Comparison of ENCODE assay signal across 9 cellular contexts in genomic region chr7:129613016-129613337, GRCh38. TPM values are rescaled to one million over a fixed set of nuclear protein-coding genes. Genes with fewer than 3 reads are reported as not detected.
DNase-seq lines count a peak whose midpoint lies in the region; ATAC-seq and TF ChIP-seq lines count a peak whose summit lies in the region.
"Had no signal": no experiment of that assay in that cellular context is flagged by ENCODE, and none has a peak within 500 bp of the region (broad histone marks: within the 10 kb centered on the region; RNA-seq: fewer than 3 reads in every experiment).

No MANE protein-coding gene starts in this region.

- H3K4me1 ChIP-seq in Karpas-422 (ENCODE audit: low read length): peaks cover 61% of the 10 kb centered on the region
- peaks cover 33 to 51% of the 10 kb centered on the region in 2 donors for H3K4me1 ChIP-seq in naive thymus-derived CD4-positive, alpha-beta T cell (ENCODE audit: control insufficient read depth in 2 of 2, insufficient read depth in 2 of 2, low read length in 2 of 2)

- no peak for ATAC-seq in naive thymus-derived CD4-positive, alpha-beta T cell
- ATAC-seq in GM19023 (IDR thresholded peaks at IDR 0.05; ENCODE audit: unreplicated experiment): no peak

- peak overlapping the region; percentile 87 to 98 (median 94) for H3K4me3 Mint-ChIP-seq in naive thymus-derived CD4-positive, alpha-beta T cell

- intact Hi-C loops in naive thymus-derived CD4-positive, alpha-beta T cell (cut with micrococcal nuclease): loop anchor here (2.0 to 5.0 kb wide), 5 partner anchors 589 to 1961 kb away; partner anchors contain the start of genes CALU (in 1 of the 2), CEP41 (in 1 of the 2), SND1 (in 1 of the 2) and SSMEM1 (in 1 of the 2)

- CTCF ChIA-PET in naive thymus-derived CD4-positive, alpha-beta T cell (lab: Charles Lee): interaction anchor here (0.6 to 1.1 kb wide), 3 partner anchors 22 to 230 kb away, joined by 3 read pairs; no protein-coding TSS in a partner anchor

- no peak overlapping the region for H2AFZ ChIP-seq in Karpas-422 (ENCODE audit: low read length)

- no peak for TF ChIP-seq CTCF in AG09309 (IDR thresholded peaks at IDR 0.05; ENCODE audit: control insufficient read depth, insufficient read depth, low read depth, low read length, missing control alignments)
- TF ChIP-seq CTCF in choroid plexus epithelial cell (conservative IDR thresholded peaks at IDR 0.05; ENCODE audit: low read depth, low read length): no peak

- H3K4me3 ChIP-seq in AG09309 (ENCODE audit: control insufficient read depth, low read depth, low read length): peak overlapping the region; percentile 86
- peak overlapping the region; percentile 86 for H3K4me3 ChIP-seq in Karpas-422 (ENCODE audit: low read length)
- peak overlapping the region; percentile 88 for H3K4me3 ChIP-seq in choroid plexus epithelial cell (ENCODE audit: low read depth, low read length)
- H3K4me3 ChIP-seq in naive thymus-derived CD4-positive, alpha-beta T cell (ENCODE audit: low read length): peak overlapping the region; percentile 77

- H3K4me1 Mint-ChIP-seq in naive thymus-derived CD4-positive, alpha-beta T cell: peaks cover 44 to 83% (median 70%) of the 10 kb centered on the region in 7 donors

- peak overlapping the region; percentile 94 for H3K9ac ChIP-seq in Karpas-422 (ENCODE audit: low read length)

- H3K9me3 Mint-ChIP-seq in naive thymus-derived CD4-positive, alpha-beta T cell: peaks cover 0 to 2% (median 0%) of the 10 kb centered on the region in 11 donors

- peaks cover 18% of the 10 kb centered on the region for H4K20me1 ChIP-seq in Karpas-422 (ENCODE audit: insufficient read depth, low read depth, low read length)

- H3K79me2 ChIP-seq in Karpas-422 (ENCODE audit: low read length): peaks cover 75% of the 10 kb centered on the region

- peak overlapping the region; percentile 93 for H3K4me2 ChIP-seq in Karpas-422 (ENCODE audit: low read depth, low read length, poor library complexity, severe bottlenecking)

- H3K27me3 Mint-ChIP-seq in naive thymus-derived CD4-positive, alpha-beta T cell: no peaks in the 10 kb centered on the region

- no peaks in the 10 kb centered on the region for H3K9me3 ChIP-seq in Karpas-422 (ENCODE audit: low read length)
- H3K9me3 ChIP-seq in naive thymus-derived CD4-positive, alpha-beta T cell (ENCODE audit: control insufficient read depth in 2 of 3, low read length in 3 of 3): no peaks in the 10 kb centered on the region

- POLR2A ChIA-PET in naive thymus-derived CD4-positive, alpha-beta T cell (lab: Charles Lee): interaction anchor here (0.6 to 2.3 kb wide), 5 partner anchors 7 to 592 kb away, joined by 4 to 12 read pairs (median 4); partner anchors contain the start of genes TMEM209 and TNPO3

- DNase-seq in AG09309 (ENCODE audit: low read depth): no peak
- DNase-seq in Karpas-422: no peak
- DNase-seq in choroid plexus epithelial cell (ENCODE audit: low read depth): no peak
- no peak for DNase-seq in naive thymus-derived CD4-positive, alpha-beta T cell
- no peak for DNase-seq in NCI-H524 treated with DMSO at 0.1 percent for 48 hours (lab: John Stamatoyannopoulos, UW)
- DNase-seq in cerebellar cortex (ENCODE audit: low spot score): no peak
- no peak for DNase-seq in midbrain (lab: John Stamatoyannopoulos, UW)
- DNase-seq: KG1 had no signal

- H3K36me3 ChIP-seq in Karpas-422 (ENCODE audit: insufficient read depth, low read length): peaks cover 17% of the 10 kb centered on the region
- peaks cover 0 to 15% (median 0%) of the 10 kb centered on the region in 3 experiments for H3K36me3 ChIP-seq in naive thymus-derived CD4-positive, alpha-beta T cell (ENCODE audit: control insufficient read depth in 2 of 3, insufficient read depth in 3 of 3, low read length in 3 of 3)

- H3K27ac Mint-ChIP-seq in naive thymus-derived CD4-positive, alpha-beta T cell: peak overlapping the region; percentile 87 to 98 (median 92)

- H3K27me3 ChIP-seq in Karpas-422 (ENCODE audit: low read length): no peaks in the 10 kb centered on the region
- H3K27me3 ChIP-seq in naive thymus-derived CD4-positive, alpha-beta T cell (ENCODE audit: control insufficient read depth in 2 of 2, insufficient read depth in 2 of 2, low read length in 2 of 2): no peaks in the 10 kb centered on the region

- H3K36me3 Mint-ChIP-seq in naive thymus-derived CD4-positive, alpha-beta T cell: peaks cover 0 to 15% (median 6%) of the 10 kb centered on the region in 5 donors

- 0 out of 2 replicates have a peak overlapping the region, but pooled peaks have one; percentile 54 for H3K27ac ChIP-seq in Karpas-422 (ENCODE audit: low read length)
- H3K27ac ChIP-seq in naive thymus-derived CD4-positive, alpha-beta T cell (ENCODE audit: low read depth, low read length): peak overlapping the region; percentile 82

- no peaks in the 10 kb centered on the region for H3K9me2 ChIP-seq in Karpas-422 (replicated peaks; ENCODE audit: insufficient read depth, low read length)

RNA-seq across cellular contexts. Expression of gene NRF1, which starts 1.5 kb away (rescaled TPM):
- 20.1 and 22.5 TPM in 2 replicates for total RNA-seq in Karpas-422 (2014; rRNA removed; shearing (Covaris generic); ENCODE audit: low replicate concordance)
- total RNA-seq in naive thymus-derived CD4-positive, alpha-beta T cell: 10 to 100 TPM; 25.8 to 49.3 (median 35.3) TPM
- polyA plus RNA-seq in naive thymus-derived CD4-positive, alpha-beta T cell: 10 to 100 TPM; 24.7 to 37.7 TPM
